ENCODE assay signal across 22 cellular contexts in the genomic region with DNA sequence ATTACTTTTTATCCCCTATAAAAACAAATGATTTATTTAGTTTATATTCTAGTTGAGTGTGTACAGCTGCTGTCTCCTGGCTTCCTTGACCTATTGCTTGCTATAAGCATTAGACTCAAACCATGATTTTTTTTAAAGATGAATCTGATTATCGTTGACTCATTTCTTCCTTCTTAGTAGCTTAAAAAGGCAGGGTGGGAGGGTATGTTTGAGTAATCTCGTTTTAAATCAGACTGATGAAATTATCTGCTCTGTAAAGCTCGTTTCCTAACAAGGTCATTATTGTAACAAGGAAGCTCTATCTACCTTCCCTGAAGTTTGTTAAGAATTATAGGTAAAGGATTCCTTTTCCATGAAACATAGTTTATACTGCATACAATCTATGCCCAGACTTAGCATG.
DNase-seq lines count a peak whose midpoint lies in the region; ATAC-seq and TF ChIP-seq lines count a peak whose summit lies in the region.
"Had no signal": no experiment of that assay in that cellular context is flagged by ENCODE, and none has a peak within 500 bp of the region (broad histone marks: within the 10 kb centered on the region; RNA-seq: fewer than 3 reads in every experiment).

No MANE protein-coding gene starts in this region.

- H3K27ac ChIP-seq in AG04450 (ENCODE audit: low read depth, low read length) = no peak overlapping the region
- H3K27ac ChIP-seq: uterus had no signal

- H3K27me3 Mint-ChIP-seq in mesothelial cell of epicardium (ENCODE audit: low read depth) = no peaks in the 10 kb centered on the region
- H3K27me3 Mint-ChIP-seq: activated naive CD8-positive, alpha-beta T cell treated with anti-CD3 and anti-CD28 coated beads for 36 hours; dendritic cell treated with granulocyte-macrophage colony-stimulating factor and Interleukin-4, amounts not matched to agents 40 ng/mL and 50 ng/mL, for 4 days had no signal

- TF ChIP-seq CTCF in AG04450 (IDR thresholded peaks at IDR 0.05; ENCODE audit: low read depth, low read length) (no peak), mesothelial cell of epicardium (IDR thresholded peaks at IDR 0.05; ENCODE audit: unreplicated experiment) (no peak)

- H3K4me3 ChIP-seq in AG04450 (ENCODE audit: low read depth, low read length) = no peak overlapping the region
- H3K4me3 ChIP-seq: lung, uterus had no signal

- peak; percentile 83 for ATAC-seq in GM18867 (IDR thresholded peaks at IDR 0.05; ENCODE audit: unreplicated experiment)
- ATAC-seq in HG02870 (IDR thresholded peaks at IDR 0.05; ENCODE audit: unreplicated experiment) = peak; percentile 96
- ATAC-seq in GM21515 (IDR thresholded peaks at IDR 0.05; ENCODE audit: unreplicated experiment) = no peak
- ATAC-seq: activated CD8-positive, alpha-beta T cell treated with anti-CD3 and anti-CD28 coated beads, Interleukin-2, amount 10 ng/mL, durations not matched to agents 7 days and 5 days had no signal

- CTCF ChIA-PET in AG04450 (lab: Charles Lee) = interaction anchor here (1.2 kb wide), 1 partner anchor 61 kb away, joined by 3 read pairs; no protein-coding TSS in a partner anchor

- H3K27me3 ChIP-seq in AG04450 (ENCODE audit: control insufficient read depth, insufficient read depth, low read length) = no peaks in the 10 kb centered on the region
- H3K27me3 ChIP-seq: uterus had no signal

- DNase-seq in AG04450 (ENCODE audit: low read depth, low spot score) (peak; percentile 11), OCI-M1 (lab: John Stamatoyannopoulos, UW) (peak; percentile 18), mesothelial cell of epicardium (ENCODE audit: low spot score in 2 of 2, unreplicated experiment in 2 of 2) (no peak), amygdala (lab: John Stamatoyannopoulos, UW) (no peak), KG1 (lab: John Stamatoyannopoulos, UW) (no peak)
- DNase-seq: activated CD8-positive, alpha-beta T cell treated with anti-CD3 and anti-CD28 coated beads, Interleukin-2, amount 10 ng/mL, durations not matched to agents 7 days and 5 days; activated naive CD8-positive, alpha-beta T cell treated with anti-CD3 and anti-CD28 coated beads for 36 hours; activated T-cell treated with anti-CD3 and anti-CD28 coated beads, Interleukin-2, amount 50 U/mL, for 48 hours; C1 segment of cervical spinal cord; erythroblast; glutamatergic neuron; NCI-H1092 treated with DMSO at 0.1 percent for 48 hours; posterior cingulate gyrus; RPMI8226; stimulated activated CD4-positive, alpha-beta T cell treated with anti-CD3 and anti-CD28 coated beads, Interleukin-4, amount 100 ng/mL, for 1 hour; SW 1271; uterus had no signal

- no peaks in the 10 kb centered on the region for H3K4me1 Mint-ChIP-seq in mesothelial cell of epicardium
- H3K4me1 Mint-ChIP-seq: activated naive CD8-positive, alpha-beta T cell treated with anti-CD3 and anti-CD28 coated beads for 36 hours had no signal

- H3K9me3 Mint-ChIP-seq in mesothelial cell of epicardium = peaks cover 26% of the 10 kb centered on the region

- no peaks in the 10 kb centered on the region for H3K36me3 Mint-ChIP-seq in mesothelial cell of epicardium
- H3K36me3 Mint-ChIP-seq: activated naive CD8-positive, alpha-beta T cell treated with anti-CD3 and anti-CD28 coated beads for 36 hours had no signal

- POLR2A ChIA-PET in AG04450 (lab: Yijun Ruan, JAX) = interaction anchor here (1.0 kb wide), 1 partner anchor 56 kb away, joined by 4 read pairs; no protein-coding TSS in a partner anchor

- H3K9me3 ChIP-seq in AG04450 (ENCODE audit: control insufficient read depth, insufficient read depth, low read length) = no peaks in the 10 kb centered on the region
- H3K9me3 ChIP-seq: uterus had no signal

- no peak overlapping the region for H3K4me3 Mint-ChIP-seq in mesothelial cell of epicardium
- H3K4me3 Mint-ChIP-seq: activated CD8-positive, alpha-beta T cell treated with anti-CD3 and anti-CD28 coated beads, Interleukin-2, amount 10 ng/mL, durations not matched to agents 7 days and 5 days; activated naive CD8-positive, alpha-beta T cell treated with anti-CD3 and anti-CD28 coated beads for 36 hours; dendritic cell treated with granulocyte-macrophage colony-stimulating factor and Interleukin-4, amounts not matched to agents 40 ng/mL and 50 ng/mL, for 4 days had no signal

- H3K27ac Mint-ChIP-seq in mesothelial cell of epicardium = no peak overlapping the region
- H3K27ac Mint-ChIP-seq: activated CD8-positive, alpha-beta T cell treated with anti-CD3 and anti-CD28 coated beads, Interleukin-2, amount 10 ng/mL, durations not matched to agents 7 days and 5 days; activated naive CD8-positive, alpha-beta T cell treated with anti-CD3 and anti-CD28 coated beads for 36 hours; dendritic cell treated with granulocyte-macrophage colony-stimulating factor and Interleukin-4, amounts not matched to agents 40 ng/mL and 50 ng/mL, for 4 days had no signal

Comparison
In these comparisons a context has a peak if more than half of its experiments do, and no peak if none do; other contexts are left out.
1. DNase-seq: peak in AG04450 (single experiment) and OCI-M1 (single experiment); none in mesothelial cell of epicardium (0 of 2), amygdala (0 of 56) and KG1 (single experiment).